ENCODE assay signal across 8 cellular contexts in genomic region chr17:50867856-50868438, GRCh38. TPM values are rescaled to one million over a fixed set of nuclear protein-coding genes. Genes with fewer than 3 reads are reported as not detected.
DNase-seq lines count a peak whose midpoint lies in the region; ATAC-seq, FAIRE-seq and TF ChIP-seq lines count a peak whose summit lies in the region.

No MANE protein-coding gene starts in this region.

- no peaks in the 10 kb centered on the region for H3K27me3 ChIP-seq in RWPE2 (ENCODE audit: insufficient read depth, poor library complexity, severe bottlenecking)
- no peaks in the 10 kb centered on the region for H3K27me3 ChIP-seq in esophagus (ENCODE audit: control insufficient read depth in 1 of 2, insufficient read depth in 2 of 2, low read length in 2 of 2)

- peak overlapping the region; percentile 83 for H3K4me3 Mint-ChIP-seq in progenitor cell of endocrine pancreas (ENCODE audit: low read depth)

- H3K4me3 ChIP-seq in RWPE2 (ENCODE audit: severe bottlenecking) = peak overlapping the region; percentile 95
- peak overlapping the region; percentile 74 to 88 for H3K4me3 ChIP-seq in esophagus (ENCODE audit: low read depth in 1 of 2, low read length in 2 of 2)

- H3K9me3 Mint-ChIP-seq in progenitor cell of endocrine pancreas (ENCODE audit: low read depth) = no peaks in the 10 kb centered on the region

- H3K9me3 ChIP-seq in ES-I3 (ENCODE audit: control insufficient read depth, insufficient read depth, low read length) (no peaks in the 10 kb centered on the region), RWPE2 (ENCODE audit: severe bottlenecking) (no peaks in the 10 kb centered on the region), esophagus (ENCODE audit: control insufficient read depth in 2 of 2, insufficient read depth in 1 of 2, low read depth in 1 of 2, low read length in 1 of 2) (no peaks in the 10 kb centered on the region)

- peaks cover 31% of the 10 kb centered on the region for H3K4me1 Mint-ChIP-seq in progenitor cell of endocrine pancreas (ENCODE audit: low read depth)

- no peaks in the 10 kb centered on the region for H3K27me3 Mint-ChIP-seq in progenitor cell of endocrine pancreas

- peak overlapping the region; percentile 94 for H3K9ac ChIP-seq in ES-I3 (ENCODE audit: low read depth, low read length)

- no peak for TF ChIP-seq CTCF in RWPE2 (IDR thresholded peaks at IDR 0.05; ENCODE audit: poor library complexity, severe bottlenecking)
- TF ChIP-seq CTCF in progenitor cell of endocrine pancreas (IDR thresholded peaks at IDR 0.05; ENCODE audit: unreplicated experiment) = no peak

- peaks cover 3% of the 10 kb centered on the region for H3K36me3 Mint-ChIP-seq in progenitor cell of endocrine pancreas (ENCODE audit: insufficient read depth)

- no peak for ATAC-seq in RWPE2 (ENCODE audit: low read depth)

- 0 out of 2 replicates have a peak, but pooled peaks cover 4% of the 10 kb centered on the region for H3K4me1 ChIP-seq in ES-I3 (ENCODE audit: insufficient read depth, low read length)
- peaks cover 26% of the 10 kb centered on the region for H3K4me1 ChIP-seq in RWPE2 (ENCODE audit: insufficient read depth, poor library complexity, severe bottlenecking)
- H3K4me1 ChIP-seq in esophagus (ENCODE audit: control insufficient read depth in 2 of 2, insufficient read depth in 2 of 2, low read length in 1 of 2) = no peaks in the 10 kb centered on the region

- peak overlapping the region; percentile 100 for H3K27ac Mint-ChIP-seq in progenitor cell of endocrine pancreas

- FAIRE-seq in frontal cortex (lab: Jason Lieb, UNC) = no peak

- no peak for DNase-seq in RWPE2 (ENCODE audit: low spot score)
- no peak for DNase-seq in progenitor cell of endocrine pancreas (ENCODE audit: low spot score, unreplicated experiment)
- no peak for DNase-seq in iPS-NIHi11 (ENCODE audit: low spot score)
- no peak for DNase-seq in frontal cortex (ENCODE audit: low spot score in 2 of 2)
- DNase-seq in Kasumi-1 (lab: John Stamatoyannopoulos, UW) = no peak
- DNase-seq in dedifferentiated amniotic fluid mesenchymal stem cell (ENCODE audit: extremely low spot score) = no peak

- peak overlapping the region; percentile 98 for H3K27ac ChIP-seq in RWPE2 (ENCODE audit: poor library complexity, severe bottlenecking)
- peak overlapping the region; percentile 98 to 100 for H3K27ac ChIP-seq in esophagus (ENCODE audit: low read depth in 2 of 2, low read length in 1 of 2)

- H3K36me3 ChIP-seq in ES-I3 (ENCODE audit: insufficient read depth, low read length) (peaks cover 3% of the 10 kb centered on the region; the same call in 1 of the 2 replicates), RWPE2 (ENCODE audit: low read depth) (peaks cover 22% of the 10 kb centered on the region), esophagus (ENCODE audit: control insufficient read depth in 2 of 2, insufficient read depth in 2 of 2, low read length in 1 of 2) (peaks cover 0 to 3% of the 10 kb centered on the region in 2 donors)

- 2 to 4% methylated on average over 9 of the region's 9 CpGs for WGBS in esophagus, 2 donors

RNA-seq across cellular contexts. Expression of gene TOB1, which starts 1.8 kb away (rescaled TPM):
- 10 to 100 TPM; 32.7 to 52.9 TPM for polyA plus RNA-seq in esophagus
- 41.0 and 43.9 TPM in 2 replicates for total RNA-seq in progenitor cell of endocrine pancreas
- total RNA-seq in frontal cortex = 9.4 TPM

RNA-seq across cellular contexts. Expression of gene WFIKKN2, which starts 32.6 kb away (rescaled TPM):
- under 1 TPM; 0.02 to 0.04 TPM for polyA plus RNA-seq in esophagus
- total RNA-seq in progenitor cell of endocrine pancreas (not detected in 2 replicates), frontal cortex (3.7 TPM)
